ENCODE assay signal across 15 cellular contexts in genomic region chr11:7524831-7525230, GRCh38. TPM values are rescaled to one million over a fixed set of nuclear protein-coding genes. Genes with fewer than 3 reads are reported as not detected.
DNase-seq lines count a peak whose midpoint lies in the region; ATAC-seq and TF ChIP-seq lines count a peak whose summit lies in the region.
"Had no signal": no experiment of that assay in that cellular context is flagged by ENCODE, and none has a peak within 500 bp of the region (broad histone marks: within the 10 kb centered on the region; RNA-seq: fewer than 3 reads in every experiment).

No MANE protein-coding gene starts in this region.

- H3K4me1 Mint-ChIP-seq in neural progenitor cell: peaks cover 6% of the 10 kb centered on the region

- no peak overlapping the region for H2AFZ ChIP-seq in neural progenitor cell (replicated peaks)

- no peaks in the 10 kb centered on the region for H3K27me3 ChIP-seq in neural progenitor cell

- in situ Hi-C loops in KBM-7 (cut with MboI; ENCODE audit: low pct_unique_long_range_greater_than_20kb, low sequenced_read_pairs): no loop called here

- TF ChIP-seq CTCF in neural progenitor cell (IDR thresholded peaks at IDR 0.05): no peak

- peaks cover 13% of the 10 kb centered on the region for H3K27me3 Mint-ChIP-seq in neural progenitor cell (ENCODE audit: insufficient read depth, low read depth)
- H3K27me3 Mint-ChIP-seq: natural killer cell treated with Interleukin-12 subunit alpha and Interleukin-12 subunit beta and Interleukin-15 and Interleukin-18, amount 100 ng/mL, for 72 hours had no signal

- no peaks in the 10 kb centered on the region for H3K4me1 ChIP-seq in neural progenitor cell

- H3F3A ChIP-seq in neural progenitor cell (ENCODE audit: low read depth): no peaks in the 10 kb centered on the region

- no peaks in the 10 kb centered on the region for H3K36me3 Mint-ChIP-seq in neural progenitor cell
- H3K36me3 Mint-ChIP-seq: natural killer cell treated with Interleukin-12 subunit alpha and Interleukin-12 subunit beta and Interleukin-15 and Interleukin-18, amount 100 ng/mL, for 72 hours had no signal

- no peaks in the 10 kb centered on the region for H4K20me1 ChIP-seq in neural progenitor cell (ENCODE audit: low read depth)

- H3K9me3 ChIP-seq in neural progenitor cell (ENCODE audit: low read depth): no peaks in the 10 kb centered on the region
- H3K9me3 ChIP-seq: HAP-1 had no signal

- no peaks in the 10 kb centered on the region for H3K9me3 Mint-ChIP-seq in neural progenitor cell
- H3K9me3 Mint-ChIP-seq: natural killer cell treated with Interleukin-12 subunit alpha and Interleukin-12 subunit beta and Interleukin-15 and Interleukin-18, amount 100 ng/mL, for 72 hours had no signal

- H3K36me3 ChIP-seq in neural progenitor cell: no peaks in the 10 kb centered on the region
- H3K36me3 ChIP-seq: HAP-1 had no signal

- DNase-seq in NCI-H2029 (lab: John Stamatoyannopoulos, UW) (peak; percentile 76), NCI-H2029 treated with DMSO at 0.1 percent for 48 hours (lab: John Stamatoyannopoulos, UW) (no peak), KBM-7 (peak; percentile 90), epithelial cell of prostate (ENCODE audit: low read depth, low spot score) (peak; percentile 54), neural progenitor cell (ENCODE audit: low spot score) (peak; percentile 19), NCI-H187 treated with DMSO at 0.1 percent for 48 hours (lab: John Stamatoyannopoulos, UW) (no peak)
- DNase-seq: activated CD8-positive, alpha-beta memory T cell treated with anti-CD3 and anti-CD28 coated beads for 24 hours; activated naive CD4-positive, alpha-beta T cell treated with anti-CD3 and anti-CD28 coated beads, Interleukin-2, amount 50 U/mL, for 16 hours; DND-41; NCI-H2081 treated with DMSO at 0.1 percent for 48 hours had no signal

- no peak overlapping the region for H3K4me2 ChIP-seq in neural progenitor cell

- no peak overlapping the region for H3K9ac ChIP-seq in neural progenitor cell

- H3K79me2 ChIP-seq in neural progenitor cell (ENCODE audit: low read depth): no peaks in the 10 kb centered on the region

- H3K4me3 Mint-ChIP-seq in neural progenitor cell: no peak overlapping the region
- H3K4me3 Mint-ChIP-seq: natural killer cell treated with Interleukin-12 subunit alpha and Interleukin-12 subunit beta and Interleukin-15 and Interleukin-18, amount 100 ng/mL, for 72 hours had no signal

- H3K27ac Mint-ChIP-seq in neural progenitor cell: no peak overlapping the region
- H3K27ac Mint-ChIP-seq: natural killer cell treated with Interleukin-12 subunit alpha and Interleukin-12 subunit beta and Interleukin-15 and Interleukin-18, amount 100 ng/mL, for 72 hours had no signal

- no peak overlapping the region for H3K27ac ChIP-seq in epithelial cell of prostate
- no peak overlapping the region for H3K27ac ChIP-seq in neural progenitor cell

- ATAC-seq in HG03135 (IDR thresholded peaks at IDR 0.05; ENCODE audit: unreplicated experiment) (no peak), HG03097 (IDR thresholded peaks at IDR 0.05; ENCODE audit: low FRiP score, unreplicated experiment) (no peak)
- ATAC-seq: natural killer cell treated with Interleukin-12 subunit alpha and Interleukin-12 subunit beta and Interleukin-15 and Interleukin-18, amount 100 ng/mL, for 72 hours had no signal

- H3K4me3 ChIP-seq in neural progenitor cell: no peak overlapping the region
- H3K4me3 ChIP-seq: HAP-1 had no signal

RNA-seq across cellular contexts. Expression of gene PPFIBP2, which starts 11.0 kb away (rescaled TPM):
- 4.6 and 8.7 TPM in 2 replicates for total RNA-seq in neural progenitor cell (ENCODE audit: low replicate concordance)

RNA-seq across cellular contexts. Expression of gene OLFML1, which starts 39.5 kb away (rescaled TPM):
- not detected in 2 replicates for total RNA-seq in neural progenitor cell (ENCODE audit: low replicate concordance)
- total RNA-seq: A172; natural killer cell treated with Interleukin-12 subunit alpha and Interleukin-12 subunit beta and Interleukin-15 and Interleukin-18, amount 100 ng/mL, for 72 hours had no signal

Comparison
In these comparisons a context has a peak if more than half of its experiments do, and no peak if none do; other contexts are left out.
1. DNase-seq: peak in NCI-H2029 (single experiment), KBM-7 (single experiment), epithelial cell of prostate (single experiment) and neural progenitor cell (single experiment); none in NCI-H2029 treated with DMSO at 0.1 percent for 48 hours (single experiment) and NCI-H187 treated with DMSO at 0.1 percent for 48 hours (single experiment).